8 cellular contexts compared by ENCODE assay signal in the genomic region with DNA sequence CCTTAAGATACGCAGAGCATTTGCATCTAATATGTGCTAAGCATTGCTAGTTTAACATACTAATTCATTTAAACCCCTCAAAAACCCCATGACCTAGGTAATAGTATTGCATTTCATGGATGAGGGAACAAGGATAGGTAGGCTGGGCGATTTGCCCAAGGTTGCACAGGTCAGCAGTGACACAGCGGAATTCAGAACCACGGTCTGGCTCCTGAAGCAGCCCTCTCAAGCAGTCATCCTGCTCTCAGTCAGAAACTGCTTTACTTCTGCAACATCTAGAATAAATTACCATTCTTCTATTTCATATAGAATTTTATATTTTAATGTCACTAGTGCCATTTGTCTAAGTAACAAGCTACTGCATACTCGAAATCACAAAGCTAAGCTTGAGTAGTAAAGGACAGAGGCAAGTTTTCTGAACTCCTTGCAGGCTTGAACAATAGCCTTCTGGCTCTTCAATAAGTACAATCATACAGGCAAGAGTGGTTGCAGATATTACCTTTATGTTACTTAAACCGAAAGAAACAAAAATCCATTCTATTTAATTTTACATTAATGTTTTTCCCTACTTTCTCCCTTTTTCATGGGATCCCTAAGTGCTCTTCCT. TPM values are rescaled to one million over a fixed set of nuclear protein-coding genes. Genes with fewer than 3 reads are reported as not detected.
A peak's percentile ranks its signal among the peaks of the same experiment; 100 is the strongest.
DNase-seq lines count a peak whose midpoint lies in the region; ATAC-seq and TF ChIP-seq lines count a peak whose summit lies in the region.

No MANE protein-coding gene starts in this region.

- intact Hi-C loops in vagina (cut with DNase I) = no loop called here

- H3K27me3 ChIP-seq in BLaER1 treated with 17β-estradiol and CSF1 and Interleukin-3, amounts not matched to agents 10 nM and 100 nM = no peaks in the 10 kb centered on the region
- no peaks in the 10 kb centered on the region for H3K27me3 ChIP-seq in KMS-11 (ENCODE audit: insufficient read depth, low read depth)
- no peaks in the 10 kb centered on the region for H3K27me3 ChIP-seq in vagina

- no peaks in the 10 kb centered on the region for H3K9me3 ChIP-seq in BLaER1 treated with 17β-estradiol and CSF1 and Interleukin-3, amounts not matched to agents 10 nM and 100 nM (replicated peaks in 1 of 11)
- H3K9me3 ChIP-seq in vagina = no peaks in the 10 kb centered on the region

- no peaks in the 10 kb centered on the region for H3K27me3 Mint-ChIP-seq in glutamatergic neuron (ENCODE audit: unreplicated experiment)

- H3K79me2 ChIP-seq in KMS-11 (ENCODE audit: insufficient read depth, low read depth) = no peaks in the 10 kb centered on the region

- peaks cover 0 to 33% (median 0%) of the 10 kb centered on the region in 11 experiments; a peak in 4 of 22 replicates for H4K20me1 ChIP-seq in BLaER1 treated with 17β-estradiol and CSF1 and Interleukin-3, amounts not matched to agents 10 nM and 100 nM
- H4K20me1 ChIP-seq in KMS-11 (ENCODE audit: insufficient read depth) = no peaks in the 10 kb centered on the region

- peak overlapping the region in 6 of 10 experiments; percentile 46 to 65 (median 57); a peak in 11 of 20 replicates for H3K4me3 ChIP-seq in BLaER1 treated with 17β-estradiol and CSF1 and Interleukin-3, amounts not matched to agents 10 nM and 100 nM
- no peak overlapping the region for H3K4me3 ChIP-seq in KMS-11 (IDR thresholded peaks at IDR 0.05; ENCODE audit: insufficient read depth, low read depth, low read length)
- H3K4me3 ChIP-seq in vagina = no peak overlapping the region

- H3K9ac ChIP-seq in BLaER1 treated with 17β-estradiol and CSF1 and Interleukin-3, amounts not matched to agents 10 nM and 100 nM = peak overlapping the region in 7 of 11 experiments; percentile 4 to 78 (median 47); a peak in 8 of 22 replicates
- no peak overlapping the region for H3K9ac ChIP-seq in KMS-11

- peaks cover 15 to 85% (median 22%) of the 10 kb centered on the region in 10 experiments for H3K4me1 ChIP-seq in BLaER1 treated with 17β-estradiol and CSF1 and Interleukin-3, amounts not matched to agents 10 nM and 100 nM
- H3K4me1 ChIP-seq in KMS-11 (ENCODE audit: low read depth, poor library complexity, severe bottlenecking) = peaks cover 10% of the 10 kb centered on the region
- H3K4me1 ChIP-seq in vagina = no peaks in the 10 kb centered on the region

- H3K9me3 Mint-ChIP-seq in glutamatergic neuron (ENCODE audit: unreplicated experiment) = no peaks in the 10 kb centered on the region

- no peak for TF ChIP-seq POLR2A in vagina (IDR thresholded peaks at IDR 0.05)

- peak overlapping the region; percentile 51 to 85 (median 68) for H3K4me2 ChIP-seq in BLaER1 treated with 17β-estradiol and CSF1 and Interleukin-3, amounts not matched to agents 10 nM and 100 nM
- no peak overlapping the region for H3K4me2 ChIP-seq in KMS-11

- TF ChIP-seq CTCF in KMS-11 (conservative IDR thresholded peaks at IDR 0.05; ENCODE audit: low read depth, low read length) = no peak
- no peak for TF ChIP-seq CTCF in glutamatergic neuron (IDR thresholded peaks at IDR 0.05; ENCODE audit: partially characterized antibody, unreplicated experiment)
- no peak for TF ChIP-seq CTCF in vagina (IDR thresholded peaks at IDR 0.05)

- DNase-seq in glutamatergic neuron = no peak
- DNase-seq in foreskin melanocyte = no peak
- DNase-seq in NCI-H524 treated with DMSO at 0.1 percent for 48 hours (lab: John Stamatoyannopoulos, UW) = no peak
- no peak for DNase-seq in vagina (ENCODE audit: extremely low spot score in 2 of 2)

- peak overlapping the region in 7 of 11 experiments; percentile 33 to 70 (median 46); a peak in 12 of 22 replicates for H3K27ac ChIP-seq in BLaER1 treated with 17β-estradiol and CSF1 and Interleukin-3, amounts not matched to agents 10 nM and 100 nM
- no peak overlapping the region for H3K27ac ChIP-seq in KMS-11
- no peak overlapping the region for H3K27ac ChIP-seq in vagina

- H3K4me3 Mint-ChIP-seq in glutamatergic neuron (ENCODE audit: unreplicated experiment) = peak overlapping the region; percentile 53

- H3K27ac Mint-ChIP-seq in glutamatergic neuron (ENCODE audit: unreplicated experiment) = peak overlapping the region; percentile 30

- peak; percentile 32 for ATAC-seq in GM19438 (IDR thresholded peaks at IDR 0.05; ENCODE audit: low read depth, unreplicated experiment)
- no peak for ATAC-seq in GM19455 (IDR thresholded peaks at IDR 0.05; ENCODE audit: unreplicated experiment)

- no peaks in the 10 kb centered on the region for H3K36me3 Mint-ChIP-seq in glutamatergic neuron (ENCODE audit: unreplicated experiment)

- H3K36me3 ChIP-seq in BLaER1 treated with 17β-estradiol and CSF1 and Interleukin-3, amounts not matched to agents 10 nM and 100 nM = peaks cover 0 to 24% (median 0%) of the 10 kb centered on the region in 11 experiments; a peak in 9 of 22 replicates
- H3K36me3 ChIP-seq in KMS-11 (ENCODE audit: insufficient read depth) = no peaks in the 10 kb centered on the region
- no peaks in the 10 kb centered on the region for H3K36me3 ChIP-seq in vagina

- H2AFZ ChIP-seq in KMS-11 (ENCODE audit: low read depth) = 0 out of 2 replicates have a peak overlapping the region, but pooled peaks have one; percentile 1

- peaks cover 8% of the 10 kb centered on the region for H3K4me1 Mint-ChIP-seq in glutamatergic neuron (ENCODE audit: low read depth, unreplicated experiment)

RNA-seq across cellular contexts. Expression of a gene that starts 0.6 kb away (rescaled TPM):
- total RNA-seq in glutamatergic neuron (ENCODE audit: unreplicated experiment) (1.1 TPM), vagina (11.8 TPM)

RNA-seq across cellular contexts. Expression of a gene that starts 32.5 kb away (rescaled TPM):
- total RNA-seq in glutamatergic neuron (ENCODE audit: unreplicated experiment) (20.7 TPM), vagina (33.1 TPM)

Comparison
In these comparisons a context has a peak if more than half of its experiments do, and no peak if none do; other contexts are left out.
1. H3K27ac ChIP-seq: peak in BLaER1 treated with 17β-estradiol and CSF1 and Interleukin-3, amounts not matched to agents 10 nM and 100 nM (7 of 11); none in KMS-11 (single experiment) and vagina (single experiment).
2. H3K4me3 ChIP-seq: peak in BLaER1 treated with 17β-estradiol and CSF1 and Interleukin-3, amounts not matched to agents 10 nM and 100 nM (6 of 10); none in KMS-11 (single experiment) and vagina (0 of 2).